5 cellular contexts compared by ENCODE assay signal in genomic region chr1:16797065-16797464, GRCh38. TPM values are rescaled to one million over a fixed set of nuclear protein-coding genes. Genes with fewer than 3 reads are reported as not detected.
"Had no signal": no experiment of that assay in that cellular context is flagged by ENCODE, and none has a peak within 500 bp of the region (broad histone marks: within the 10 kb centered on the region; RNA-seq: fewer than 3 reads in every experiment).

No MANE protein-coding gene starts in this region.

RNA-seq across cellular contexts. Expression of gene RNU1-4, which starts 56.7 kb away (rescaled TPM):
- total RNA-seq: osteoblast had no signal
- polyA plus RNA-seq: mammary epithelial cell, pancreas, stomach, urinary bladder had no signal
